ENCODE assay signal across 28 cellular contexts in genomic region chr1:229645296-229646050, GRCh38. TPM values are rescaled to one million over a fixed set of nuclear protein-coding genes. Genes with fewer than 3 reads are reported as not detected.
DNase-seq lines count a peak whose midpoint lies in the region; ATAC-seq and TF ChIP-seq lines count a peak whose summit lies in the region.
"Had no signal": no experiment of that assay in that cellular context is flagged by ENCODE, and none has a peak within 500 bp of the region (broad histone marks: within the 10 kb centered on the region; RNA-seq: fewer than 3 reads in every experiment).

No MANE protein-coding gene starts in this region.

- TF ChIP-seq POLR2A in right lobe of liver (IDR thresholded peaks at IDR 0.05) = no peak

- no peaks in the 10 kb centered on the region for H3K27me3 Mint-ChIP-seq in T-helper 2 cell treated with Interferon-gamma antibody and Interleukin-4, amounts not matched to agents 5 μg/mL and 100 μg/mL, for 36 hours (ENCODE audit: low read depth)
- H3K27me3 Mint-ChIP-seq in central memory CD8-positive, alpha-beta T cell = no peaks in the 10 kb centered on the region
- no peaks in the 10 kb centered on the region for H3K27me3 Mint-ChIP-seq in neural crest cell (ENCODE audit: low read depth)
- no peaks in the 10 kb centered on the region for H3K27me3 Mint-ChIP-seq in activated naive CD4-positive, alpha-beta T cell treated with anti-CD3 and anti-CD28 coated beads, Interleukin-2, amount 10 ng/mL, durations not matched to agents 7 days and 5 days

- H3K9me3 ChIP-seq in subcutaneous abdominal adipose tissue (ENCODE audit: control insufficient read depth in 5 of 5, low read length in 5 of 5) (no peaks in the 10 kb centered on the region), right lobe of liver (no peaks in the 10 kb centered on the region)
- H3K9me3 ChIP-seq: breast epithelium, mucosa of descending colon, ovary, right atrium auricular region, SJSA1, tibial nerve had no signal

- no peaks in the 10 kb centered on the region for H3K4me1 Mint-ChIP-seq in T-helper 2 cell treated with Interferon-gamma antibody and Interleukin-4, amounts not matched to agents 5 μg/mL and 100 μg/mL, for 36 hours (ENCODE audit: low read depth)
- peaks cover 7% of the 10 kb centered on the region for H3K4me1 Mint-ChIP-seq in central memory CD8-positive, alpha-beta T cell
- H3K4me1 Mint-ChIP-seq in neural crest cell = peaks cover 18% of the 10 kb centered on the region
- H3K4me1 Mint-ChIP-seq in activated naive CD4-positive, alpha-beta T cell treated with anti-CD3 and anti-CD28 coated beads, Interleukin-2, amount 10 ng/mL, durations not matched to agents 7 days and 5 days = no peaks in the 10 kb centered on the region

- CTCF ChIA-PET in activated naive CD4-positive, alpha-beta T cell treated with anti-CD3 and anti-CD28 coated beads, Interleukin-2, amount 10 ng/mL, durations not matched to agents 7 days and 5 days (lab: Charles Lee) = no interaction called here

- no peak for ATAC-seq in central memory CD8-positive, alpha-beta T cell (replicated peaks; ENCODE audit: extremely low read depth, poor library complexity, severe bottlenecking)
- ATAC-seq in right lobe of liver = no peak
- ATAC-seq: mucosa of descending colon, natural killer cell had no signal

- H3K4me3 Mint-ChIP-seq in T-helper 2 cell treated with Interferon-gamma antibody and Interleukin-4, amounts not matched to agents 5 μg/mL and 100 μg/mL, for 36 hours = no peak overlapping the region
- no peak overlapping the region for H3K4me3 Mint-ChIP-seq in central memory CD8-positive, alpha-beta T cell
- H3K4me3 Mint-ChIP-seq in neural crest cell = no peak overlapping the region
- no peak overlapping the region for H3K4me3 Mint-ChIP-seq in activated naive CD4-positive, alpha-beta T cell treated with anti-CD3 and anti-CD28 coated beads, Interleukin-2, amount 10 ng/mL, durations not matched to agents 7 days and 5 days
- H3K4me3 Mint-ChIP-seq: activated naive CD4-positive, alpha-beta T cell treated with anti-CD3 and anti-CD28 coated beads for 36 hours; activated T-helper 1 cell treated with anti-CD3 and anti-CD28 coated beads, Interleukin-12 subunit alpha, Interleukin-12 subunit beta, Interleukin-2, Interleukin-4 antibody, amounts not matched to agents 30 ng/mL and 10 ng/mL and 1 ng/mL, durations not matched to agents 14 hours and 24 hours and 36 hours; natural killer cell had no signal

- H3K4me3 ChIP-seq in subcutaneous abdominal adipose tissue (ENCODE audit: low read depth in 1 of 5, low read length in 5 of 5) = peak overlapping the region in 1 of 5 donors; percentile 6
- H3K4me3 ChIP-seq in right lobe of liver = no peak overlapping the region
- H3K4me3 ChIP-seq: breast epithelium, lung, mucosa of descending colon, ovary, right atrium auricular region, SJSA1, tibial nerve had no signal

- H3K27ac Mint-ChIP-seq in T-helper 2 cell treated with Interferon-gamma antibody and Interleukin-4, amounts not matched to agents 5 μg/mL and 100 μg/mL, for 36 hours = peak overlapping the region; percentile 28
- H3K27ac Mint-ChIP-seq in central memory CD8-positive, alpha-beta T cell (ENCODE audit: low read depth) = peak overlapping the region; percentile 9
- peak overlapping the region; percentile 83 for H3K27ac Mint-ChIP-seq in neural crest cell (ENCODE audit: unreplicated experiment)
- H3K27ac Mint-ChIP-seq in activated naive CD4-positive, alpha-beta T cell treated with anti-CD3 and anti-CD28 coated beads, Interleukin-2, amount 10 ng/mL, durations not matched to agents 7 days and 5 days = no peak overlapping the region
- H3K27ac Mint-ChIP-seq: activated naive CD4-positive, alpha-beta T cell treated with anti-CD3 and anti-CD28 coated beads for 36 hours; activated T-helper 1 cell treated with anti-CD3 and anti-CD28 coated beads, Interleukin-12 subunit alpha, Interleukin-12 subunit beta, Interleukin-2, Interleukin-4 antibody, amounts not matched to agents 30 ng/mL and 10 ng/mL and 1 ng/mL, durations not matched to agents 14 hours and 24 hours and 36 hours; natural killer cell had no signal

- intact Hi-C loops in right lobe of liver (cut with DNase I) = no loop called here

- H3K27me3 ChIP-seq in subcutaneous abdominal adipose tissue (ENCODE audit: control insufficient read depth in 5 of 5, insufficient read depth in 4 of 5, low read length in 5 of 5) (no peaks in the 10 kb centered on the region), right lobe of liver (no peaks in the 10 kb centered on the region)
- H3K27me3 ChIP-seq: breast epithelium, ovary, right atrium auricular region, SJSA1, tibial nerve had no signal

- H3K36me3 Mint-ChIP-seq in T-helper 2 cell treated with Interferon-gamma antibody and Interleukin-4, amounts not matched to agents 5 μg/mL and 100 μg/mL, for 36 hours (ENCODE audit: low read depth) = peaks cover 37% of the 10 kb centered on the region
- peaks cover 31% of the 10 kb centered on the region for H3K36me3 Mint-ChIP-seq in central memory CD8-positive, alpha-beta T cell (ENCODE audit: insufficient read depth)
- H3K36me3 Mint-ChIP-seq in neural crest cell (ENCODE audit: low read depth) = peaks cover 7% of the 10 kb centered on the region
- peaks cover 34% of the 10 kb centered on the region for H3K36me3 Mint-ChIP-seq in activated naive CD4-positive, alpha-beta T cell treated with anti-CD3 and anti-CD28 coated beads, Interleukin-2, amount 10 ng/mL, durations not matched to agents 7 days and 5 days
- H3K36me3 Mint-ChIP-seq: natural killer cell had no signal

- DNase-seq in T-helper 2 cell treated with Interferon-gamma antibody and Interleukin-4, amounts not matched to agents 5 μg/mL and 100 μg/mL, for 36 hours (ENCODE audit: low spot score) = no peak
- DNase-seq in T-helper 2 cell (no peak), neural crest cell (ENCODE audit: low read depth, low spot score) (peak; percentile 19), GDM1 (lab: John Stamatoyannopoulos, UW) (no peak), right lobe of liver (no peak)
- no peak for DNase-seq in central memory CD8-positive, alpha-beta T cell (ENCODE audit: low spot score in 2 of 2)
- no peak for DNase-seq in activated naive CD4-positive, alpha-beta T cell treated with anti-CD3 and anti-CD28 coated beads, Interleukin-2, amount 10 ng/mL, durations not matched to agents 7 days and 5 days
- DNase-seq: activated CD4-positive, CD25-positive, alpha-beta regulatory T cell; activated CD8-positive, alpha-beta memory T cell treated with anti-CD3 and anti-CD28 coated beads, Interleukin-2, amount 50 U/mL, for 4 hours; activated naive CD4-positive, alpha-beta T cell treated with anti-CD3 and anti-CD28 coated beads for 36 hours; C1 segment of cervical spinal cord; hypothalamus; IMR-90; left cardiac atrium; mucosa of descending colon; natural killer cell; NCI-H1048; ovary; RPMI8226; stimulated activated CD4-positive, alpha-beta T cell treated with anti-CD3 and anti-CD28 coated beads, Interleukin-2, amount 100 ng/mL, for 24 hours had no signal

- H3K27ac ChIP-seq in subcutaneous abdominal adipose tissue (ENCODE audit: low read depth, low read length) (peak overlapping the region; percentile 60), right lobe of liver (no peak overlapping the region)
- H3K27ac ChIP-seq: 22Rv1, breast epithelium, ovary, right atrium auricular region, SJSA1 had no signal

- peak overlapping the region in 3 of 5 donors; percentile 1 to 3 (median 2) for H3K9ac ChIP-seq in subcutaneous abdominal adipose tissue (ENCODE audit: low read length in 5 of 5)

- TF ChIP-seq CTCF in neural crest cell (conservative IDR thresholded peaks at IDR 0.05) (no peak), right lobe of liver (IDR thresholded peaks at IDR 0.05) (no peak)

- no peaks in the 10 kb centered on the region for H3K9me3 Mint-ChIP-seq in T-helper 2 cell treated with Interferon-gamma antibody and Interleukin-4, amounts not matched to agents 5 μg/mL and 100 μg/mL, for 36 hours
- no peaks in the 10 kb centered on the region for H3K9me3 Mint-ChIP-seq in central memory CD8-positive, alpha-beta T cell
- H3K9me3 Mint-ChIP-seq in neural crest cell = no peaks in the 10 kb centered on the region
- no peaks in the 10 kb centered on the region for H3K9me3 Mint-ChIP-seq in activated naive CD4-positive, alpha-beta T cell treated with anti-CD3 and anti-CD28 coated beads, Interleukin-2, amount 10 ng/mL, durations not matched to agents 7 days and 5 days
- H3K9me3 Mint-ChIP-seq: activated naive CD4-positive, alpha-beta T cell treated with anti-CD3 and anti-CD28 coated beads for 36 hours; activated T-helper 1 cell treated with anti-CD3 and anti-CD28 coated beads, Interleukin-12 subunit alpha, Interleukin-12 subunit beta, Interleukin-2, Interleukin-4 antibody, amounts not matched to agents 30 ng/mL and 10 ng/mL and 1 ng/mL, durations not matched to agents 14 hours and 24 hours and 36 hours; natural killer cell had no signal

- H3K36me3 ChIP-seq in subcutaneous abdominal adipose tissue (ENCODE audit: control insufficient read depth in 5 of 5, insufficient read depth in 5 of 5, low read length in 5 of 5) = peaks cover 13 to 63% (median 45%) of the 10 kb centered on the region in 5 donors
- H3K36me3 ChIP-seq in right lobe of liver = peaks cover 0 to 34% (median 21%) of the 10 kb centered on the region in 4 donors
- H3K36me3 ChIP-seq: ovary had no signal

- H3K4me1 ChIP-seq in subcutaneous abdominal adipose tissue (ENCODE audit: control insufficient read depth in 5 of 5, insufficient read depth in 5 of 5, low read length in 5 of 5) = peaks cover 2 to 64% (median 44%) of the 10 kb centered on the region in 5 donors
- H3K4me1 ChIP-seq in right lobe of liver = no peaks in the 10 kb centered on the region
- H3K4me1 ChIP-seq: breast epithelium, SJSA1 had no signal

- WGBS in right lobe of liver (ENCODE audit: insufficient coverage, low coverage, low lambda C conversion rate, missing lambda C conversion rate) = 91% methylated on average over 15 of the region's 15 CpGs

RNA-seq across cellular contexts. Expression of gene URB2, which starts 19.4 kb away (rescaled TPM):
- 25.9 and 27.1 TPM in 2 replicates for total RNA-seq in neural crest cell
- total RNA-seq in right lobe of liver = 1 to 10 TPM; 3.7 to 7.6 (median 3.9) TPM

RNA-seq across cellular contexts. Expression of gene TAF5L, which starts 19.6 kb away (rescaled TPM):
- total RNA-seq in neural crest cell (29.4 and 29.7 TPM in 2 replicates), right lobe of liver (10 to 100 TPM in 3 of 6 experiments, 1 to 10 TPM in 3; 7.6 to 14.0 (median 9.9) TPM)
